In the genomic region with DNA sequence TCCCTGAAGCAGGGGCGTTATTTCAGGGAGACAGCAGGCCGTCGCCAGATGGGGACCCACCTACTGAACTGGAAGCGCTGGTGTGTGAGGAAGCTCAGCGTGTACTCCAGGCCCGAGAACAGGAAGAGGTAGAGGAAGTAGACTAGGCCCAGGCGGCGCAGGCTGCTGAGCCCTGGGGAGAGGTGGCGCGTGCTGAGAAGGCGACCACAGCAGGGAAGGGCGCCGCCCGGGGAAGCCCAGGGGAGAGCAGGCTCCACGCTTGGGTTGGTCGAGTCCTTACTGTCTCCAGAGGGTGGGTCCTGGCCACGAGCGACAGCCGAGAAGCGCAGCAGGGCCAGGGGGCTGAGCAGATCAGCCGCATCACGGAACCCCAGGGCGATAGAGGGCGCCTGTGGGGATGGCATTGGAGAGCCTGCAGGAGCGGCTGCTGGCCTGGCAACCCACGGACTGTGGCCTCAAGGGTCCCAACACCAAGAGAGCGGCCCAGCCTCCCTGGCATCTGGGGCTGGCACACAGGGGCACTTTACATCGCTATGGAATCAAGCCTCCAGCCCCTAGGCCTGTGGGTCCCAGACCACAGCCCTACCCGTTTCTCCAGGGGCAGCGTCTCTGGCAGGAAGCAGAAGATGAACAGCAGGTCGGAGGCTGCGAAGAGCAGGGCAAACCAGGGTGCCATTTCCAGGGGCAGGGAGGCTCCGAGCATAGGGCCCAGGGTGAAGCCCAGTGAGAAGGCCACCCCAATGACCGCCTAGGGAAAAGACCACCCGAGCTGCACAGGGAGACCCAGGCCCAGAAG, we compare ENCODE assay signal across 8 cellular contexts.
DNase-seq lines count a peak whose midpoint lies in the region; ATAC-seq and TF ChIP-seq lines count a peak whose summit lies in the region.

No MANE protein-coding gene starts in this region.

- H3K4me3 ChIP-seq in rectal smooth muscle tissue (ENCODE audit: low read length) = peak overlapping the region; percentile 4

- peaks cover 20% of the 10 kb centered on the region for H3K36me3 ChIP-seq in rectal smooth muscle tissue (ENCODE audit: control insufficient read depth, insufficient read depth, low read length)

- H3K4me1 ChIP-seq in rectal smooth muscle tissue (ENCODE audit: control insufficient read depth, insufficient read depth, low read length) = peaks cover 5% of the 10 kb centered on the region

- no peaks in the 10 kb centered on the region for H3K27me3 ChIP-seq in rectal smooth muscle tissue (ENCODE audit: control insufficient read depth, insufficient read depth, low read length)

- DNase-seq in epithelial cell of prostate (ENCODE audit: low read depth, low spot score) (no peak), SW 1271 (lab: John Stamatoyannopoulos, UW) (no peak), epidermal melanocyte (ENCODE audit: insufficient read length, low spot score) (no peak)

- peak; percentile 27 for ATAC-seq in GM19025 (IDR thresholded peaks at IDR 0.05; ENCODE audit: low read depth, unreplicated experiment)
- peak; percentile 40 for ATAC-seq in HG03108 (IDR thresholded peaks at IDR 0.05; ENCODE audit: unreplicated experiment)
- ATAC-seq in HG03457 (IDR thresholded peaks at IDR 0.05; ENCODE audit: unreplicated experiment) = no peak

- no peak for TF ChIP-seq CTCF in VCaP (conservative IDR thresholded peaks at IDR 0.05)

- no peak overlapping the region for H3K9ac ChIP-seq in rectal smooth muscle tissue (ENCODE audit: low read length)

- H3K27ac ChIP-seq in VCaP (peak overlapping the region; percentile 94), epithelial cell of prostate (peak overlapping the region; percentile 100), rectal smooth muscle tissue (ENCODE audit: low read depth, low read length) (no peak overlapping the region)
